Comparison of ENCODE assay signal across 8 cellular contexts in the genomic region with DNA sequence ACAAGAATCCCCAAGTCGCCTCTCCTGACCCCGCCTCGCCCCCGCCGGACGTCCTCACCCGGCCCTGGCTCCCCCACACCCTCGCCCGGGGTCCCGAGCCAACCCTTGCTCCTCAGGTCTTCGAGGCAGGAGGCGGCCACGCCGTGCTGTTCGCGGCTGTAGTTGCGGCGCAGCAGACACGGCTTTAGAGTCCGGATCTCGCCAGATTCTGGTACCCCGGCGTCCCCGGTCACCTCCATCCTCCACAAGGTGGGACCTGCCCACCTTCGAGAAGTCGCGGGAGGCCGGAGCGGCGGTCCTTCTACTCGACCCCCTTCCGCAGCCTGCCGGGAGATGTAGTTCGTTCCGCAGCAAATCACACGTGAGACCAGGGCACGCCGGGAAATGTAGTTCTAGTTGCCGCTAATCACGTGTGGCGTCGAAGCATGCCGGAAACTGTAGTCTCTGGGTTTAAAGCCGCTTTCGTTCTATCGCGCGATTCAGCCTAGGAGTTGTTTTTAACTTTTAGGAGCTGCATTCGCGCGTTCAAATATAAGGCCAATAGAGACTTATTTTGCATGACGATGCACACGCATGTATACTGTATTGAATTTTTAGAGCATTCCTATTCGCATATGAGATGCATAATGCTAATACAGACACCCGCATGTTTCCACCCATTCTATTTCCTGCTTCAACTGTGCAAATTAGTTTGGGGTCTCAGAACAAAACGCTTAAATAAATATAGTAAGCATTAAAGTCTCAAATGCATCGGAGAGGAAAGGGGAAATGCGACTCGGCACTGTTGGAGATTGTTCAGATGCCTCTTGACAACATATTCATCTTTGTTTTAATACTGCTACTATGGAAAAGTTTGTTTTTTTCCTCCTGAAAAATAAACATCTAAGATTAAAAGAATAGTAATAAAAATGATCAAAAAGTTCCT. TPM values are rescaled to one million over a fixed set of nuclear protein-coding genes. Genes with fewer than 3 reads are reported as not detected.
A peak's percentile ranks its signal among the peaks of the same experiment; 100 is the strongest.
DNase-seq lines count a peak whose midpoint lies in the region; ATAC-seq lines count a peak whose summit lies in the region.

A gene with protein sequence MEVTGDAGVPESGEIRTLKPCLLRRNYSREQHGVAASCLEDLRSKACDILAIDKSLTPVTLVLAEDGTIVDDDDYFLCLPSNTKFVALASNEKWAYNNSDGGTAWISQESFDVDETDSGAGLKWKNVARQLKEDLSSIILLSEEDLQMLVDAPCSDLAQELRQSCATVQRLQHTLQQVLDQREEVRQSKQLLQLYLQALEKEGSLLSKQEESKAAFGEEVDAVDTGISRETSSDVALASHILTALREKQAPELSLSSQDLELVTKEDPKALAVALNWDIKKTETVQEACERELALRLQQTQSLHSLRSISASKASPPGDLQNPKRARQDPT (minus strand): TSS at position 310 of the 925 bp plus-strand sequence. CDS start 71 bp downstream, at position 239.

- H3K9me2 ChIP-seq in Karpas-422 (replicated peaks; ENCODE audit: insufficient read depth, low read length), result no peaks in the 10 kb centered on the region

- H3K27ac ChIP-seq in Karpas-422 (ENCODE audit: low read length), result peak within 1 kb of the TSS; percentile 95

- H3K27ac Mint-ChIP-seq in naive B cell, result peak within 1 kb of the TSS; percentile 82 to 96 (median 94)
- peak within 1 kb of the TSS; percentile 96 for H3K27ac Mint-ChIP-seq in stimulated activated memory B cell treated with anti-CD40 and anti-IgM and Interleukin-4, amounts not matched to agents 10 μg/mL and 1 μg/mL and 100 μg/mL, for 72 hours

- peak within 1 kb of the TSS; percentile 83 for H3K9ac ChIP-seq in Karpas-422 (ENCODE audit: low read length)

- H2AFZ ChIP-seq in Karpas-422 (ENCODE audit: low read length), result peak within 1 kb of the TSS; percentile 52

- H3K9me3 ChIP-seq in Karpas-422 (ENCODE audit: low read length), result no peaks in the 10 kb centered on the region

- peaks cover 7 to 8% of the 10 kb centered on the region in 2 donors for H3K36me3 Mint-ChIP-seq in naive B cell
- H3K36me3 Mint-ChIP-seq in stimulated activated memory B cell treated with anti-CD40 and anti-IgM and Interleukin-4, amounts not matched to agents 10 μg/mL and 1 μg/mL and 100 μg/mL, for 72 hours, result peaks cover 9% of the 10 kb centered on the region

- DNase-seq in DMS53 (lab: John Stamatoyannopoulos, UW), result peak; percentile 97
- DNase-seq in Karpas-422, result peak; percentile 99
- DNase-seq in RKO (ENCODE audit: low spot score), result peak; percentile 98
- peak; percentile 77 for DNase-seq in activated T-helper 1 cell treated with Interleukin-2 at 50 U/mL for 16 hours (ENCODE audit: low read depth)
- peak; percentile 92 for DNase-seq in fibroblast of gingiva (ENCODE audit: low read depth)
- DNase-seq in naive B cell, result peak; percentile 89

- no peaks in the 10 kb centered on the region for H3K9me3 Mint-ChIP-seq in naive B cell
- peaks cover 2% of the 10 kb centered on the region for H3K9me3 Mint-ChIP-seq in stimulated activated memory B cell treated with anti-CD40 and anti-IgM and Interleukin-4, amounts not matched to agents 10 μg/mL and 1 μg/mL and 100 μg/mL, for 72 hours

- H3K4me1 Mint-ChIP-seq in naive B cell, result peaks cover 38 to 60% (median 52%) of the 10 kb centered on the region in 3 donors
- peaks cover 56% of the 10 kb centered on the region for H3K4me1 Mint-ChIP-seq in stimulated activated memory B cell treated with anti-CD40 and anti-IgM and Interleukin-4, amounts not matched to agents 10 μg/mL and 1 μg/mL and 100 μg/mL, for 72 hours

- ATAC-seq in GM21737 (IDR thresholded peaks at IDR 0.05; ENCODE audit: unreplicated experiment), result peak; percentile 63
- peak; percentile 85 for ATAC-seq in naive B cell (ENCODE audit: low read depth in 2 of 2)
- peak; percentile 93 for ATAC-seq in stimulated activated memory B cell treated with anti-CD40 and anti-IgM and Interleukin-4, amounts not matched to agents 10 μg/mL and 1 μg/mL and 100 μg/mL, for 72 hours

- H3K4me2 ChIP-seq in Karpas-422 (ENCODE audit: low read depth, low read length, poor library complexity, severe bottlenecking), result peak within 1 kb of the TSS; percentile 89

- peaks cover 12% of the 10 kb centered on the region for H3K36me3 ChIP-seq in Karpas-422 (ENCODE audit: insufficient read depth, low read length)

- peaks cover 41% of the 10 kb centered on the region for H3K4me1 ChIP-seq in Karpas-422 (ENCODE audit: low read length)

- H3K79me2 ChIP-seq in Karpas-422 (ENCODE audit: low read length), result peaks cover 56% of the 10 kb centered on the region

- H3K27me3 ChIP-seq in Karpas-422 (ENCODE audit: low read length), result no peaks in the 10 kb centered on the region

- H3K4me3 ChIP-seq in Karpas-422 (ENCODE audit: low read length), result peak within 1 kb of the TSS; percentile 85

- peaks cover 4% of the 10 kb centered on the region; the same call in 1 of the 2 replicates for H4K20me1 ChIP-seq in Karpas-422 (ENCODE audit: insufficient read depth, low read depth, low read length)

- H3K4me3 Mint-ChIP-seq in naive B cell, result peak within 1 kb of the TSS; percentile 95 to 99 (median 98)
- peak within 1 kb of the TSS; percentile 98 for H3K4me3 Mint-ChIP-seq in stimulated activated memory B cell treated with anti-CD40 and anti-IgM and Interleukin-4, amounts not matched to agents 10 μg/mL and 1 μg/mL and 100 μg/mL, for 72 hours

- H3K27me3 Mint-ChIP-seq in naive B cell, result no peaks in the 10 kb centered on the region
- H3K27me3 Mint-ChIP-seq in stimulated activated memory B cell treated with anti-CD40 and anti-IgM and Interleukin-4, amounts not matched to agents 10 μg/mL and 1 μg/mL and 100 μg/mL, for 72 hours, result no peaks in the 10 kb centered on the region

RNA-seq across cellular contexts. Expression of the gene that starts here (rescaled TPM):
- 42.9 and 61.9 TPM in 2 replicates for total RNA-seq in Karpas-422 (2014; rRNA removed; shearing (Covaris generic); ENCODE audit: low replicate concordance)
- polyA plus RNA-seq in naive B cell (ENCODE audit: low read depth in 6 of 6), result 10 to 100 TPM; 21.1 to 35.6 (median 23.6) TPM

Comparison
In these comparisons a context has a peak if more than half of its experiments do, and no peak if none do; other contexts are left out.
1. Peak in every context shown above with its lines: DNase-seq, ATAC-seq, H3K4me3 ChIP-seq and H3K27ac ChIP-seq.